Comparison of ENCODE assay signal across 1 cellular context in genomic region chr5:82470185-82470584, GRCh38.
TF ChIP-seq lines count a peak whose summit lies in the region.

No MANE protein-coding gene starts in this region.

TF ChIP-seq in GM23338, 12 proteins besides CTCF, POLR2A, EP300 and RAD21 (continued from another document):
- TF ChIP-seq ZNF462 (CRISPR knock-in tag; IDR thresholded peaks at IDR 0.05) = no peak
